ENCODE assay signal across 19 cellular contexts in genomic region chr12:8399496-8400031, GRCh38. TPM values are rescaled to one million over a fixed set of nuclear protein-coding genes. Genes with fewer than 3 reads are reported as not detected.
"Had no signal": no experiment of that assay in that cellular context is flagged by ENCODE, and none has a peak within 500 bp of the region (broad histone marks: within the 10 kb centered on the region; RNA-seq: fewer than 3 reads in every experiment).

No MANE protein-coding gene starts in this region.

RNA-seq across cellular contexts. Expression of gene CLEC6A, which starts 56.2 kb away (rescaled TPM):
- total RNA-seq: activated CD4-positive, alpha-beta memory T cell treated with anti-CD3 and anti-CD28 coated beads for 36 hours; activated CD8-positive, alpha-beta memory T cell treated with anti-CD3 and anti-CD28 coated beads for 36 hours; activated naive CD4-positive, alpha-beta T cell treated with anti-CD3 and anti-CD28 coated beads for 36 hours; activated naive CD8-positive, alpha-beta T cell treated with anti-CD3 and anti-CD28 coated beads for 36 hours; activated T-helper 1 cell treated with anti-CD3 and anti-CD28 coated beads, Interleukin-12 subunit alpha, Interleukin-12 subunit beta, Interleukin-2, Interleukin-4 antibody, amounts not matched to agents 30 ng/mL and 10 ng/mL and 1 ng/mL, durations not matched to agents 14 hours and 24 hours and 36 hours; adrenal gland; aorta; body of pancreas; colonic mucosa; dermis microvascular lymphatic vessel endothelial cell; esophagus squamous epithelium; gastrocnemius medialis; left ventricle myocardium inferior; mesenteric fat pad; mucosa of descending colon; pancreas; prostate gland; sciatic nerve; vagina had no signal
